ENCODE assay signal across 24 cellular contexts in genomic region chr10:113846036-113846435, GRCh38.
"Had no signal": no experiment of that assay in that cellular context is flagged by ENCODE, and none has a peak within 500 bp of the region (broad histone marks: within the 10 kb centered on the region; RNA-seq: fewer than 3 reads in every experiment).

No MANE protein-coding gene starts in this region.

- H3K9me3 ChIP-seq: heart left ventricle, ovary, stomach had no signal

- H3K27me3 ChIP-seq: dorsolateral prefrontal cortex, heart left ventricle, neural progenitor cell, ovary, stomach had no signal

- H3K9ac ChIP-seq: neural progenitor cell had no signal

- H2AFZ ChIP-seq: neural progenitor cell had no signal

- H3K4me3 ChIP-seq: dorsolateral prefrontal cortex, heart left ventricle, lung, neural progenitor cell, ovary, stomach had no signal

- ATAC-seq: esophagus mucosa; heart left ventricle; left colon; left ventricle myocardium superior; natural killer cell treated with Interleukin-12 subunit alpha and Interleukin-12 subunit beta and Interleukin-15 and Interleukin-18, amount 100 ng/mL, for 72 hours; right cardiac atrium had no signal

- H3K27ac ChIP-seq: dorsolateral prefrontal cortex, heart left ventricle, neural progenitor cell, ovary, stomach had no signal

- H3K4me2 ChIP-seq: neural progenitor cell had no signal

- FAIRE-seq: endometrium, frontal cortex, small intestine, urothelium cell line had no signal

- DNase-seq: dorsolateral prefrontal cortex; effector CD8-positive, alpha-beta T cell; heart left ventricle; hippocampal formation; left colon; left ventricle myocardium superior; mesenchymal stem cell; midbrain; nucleus accumbens; ovary; right cardiac atrium; small intestine; stimulated activated CD4-positive, alpha-beta T cell treated with anti-CD3 and anti-CD28 coated beads, Interleukin-12 subunit alpha, Interleukin-12 subunit beta, amount 100 ng/mL, for 4 hours; stimulated activated naive CD4-positive, alpha-beta T cell; stomach; substantia nigra; trophoblast cell had no signal

- H3K36me3 ChIP-seq: ovary had no signal
